In the genomic region with DNA sequence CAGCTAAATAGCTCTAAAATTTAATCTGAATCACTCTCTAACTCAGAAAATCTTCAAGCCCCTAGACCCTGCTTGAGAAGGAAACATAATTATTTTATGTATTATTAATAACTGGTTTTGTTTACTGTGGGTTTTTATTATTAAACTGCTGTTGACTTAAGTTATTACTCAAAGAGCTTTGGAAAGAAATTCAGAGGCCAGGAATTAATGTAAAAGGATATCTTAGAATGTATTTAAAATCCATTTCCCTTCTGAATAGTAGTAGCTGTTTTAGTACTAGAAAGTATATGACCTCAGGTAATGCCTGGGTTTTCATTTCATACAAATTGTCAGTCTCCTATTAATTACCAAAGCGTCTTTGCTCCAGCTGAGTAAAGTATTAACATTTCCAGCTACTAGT, we compare ENCODE assay signal across 22 cellular contexts.
"Had no signal": no experiment of that assay in that cellular context is flagged by ENCODE, and none has a peak within 500 bp of the region (broad histone marks: within the 10 kb centered on the region; RNA-seq: fewer than 3 reads in every experiment).

No MANE protein-coding gene starts in this region.

- H3K27me3 Mint-ChIP-seq: activated B cell treated with CpG ODN at 0.5 μM for 24 hours; activated CD4-positive, alpha-beta memory T cell treated with anti-CD3 and anti-CD28 coated beads, Interleukin-2, amount 10 ng/mL, durations not matched to agents 7 days and 5 days; activated CD8-positive, alpha-beta memory T cell treated with anti-CD3 and anti-CD28 coated beads, Interleukin-2, amount 10 ng/mL, durations not matched to agents 7 days and 5 days; activated naive CD8-positive, alpha-beta T cell treated with anti-CD3 and anti-CD28 coated beads for 36 hours; activated T-helper 17 cell treated with anti-CD3 and anti-CD28 coated beads, Interleukin-2, amount 50 U/mL, for 72 hours; natural killer cell treated with Interleukin-12 subunit alpha and Interleukin-12 subunit beta and Interleukin-15 and Interleukin-18, amount 100 ng/mL, for 72 hours had no signal

- H3K36me3 ChIP-seq: neutrophil had no signal

- H3K9me3 Mint-ChIP-seq: activated B cell treated with CpG ODN at 0.5 μM for 24 hours; activated CD4-positive, alpha-beta memory T cell treated with anti-CD3 and anti-CD28 coated beads, Interleukin-2, amount 10 ng/mL, durations not matched to agents 7 days and 5 days; activated naive CD8-positive, alpha-beta T cell treated with anti-CD3 and anti-CD28 coated beads for 36 hours; activated T-helper 17 cell treated with anti-CD3 and anti-CD28 coated beads, Interleukin-2, amount 50 U/mL, for 72 hours; endodermal cell; natural killer cell treated with Interleukin-12 subunit alpha and Interleukin-12 subunit beta and Interleukin-15 and Interleukin-18, amount 100 ng/mL, for 72 hours; T-helper 2 cell treated with Interferon-gamma antibody and Interleukin-4, amounts not matched to agents 5 μg/mL and 100 μg/mL, for 36 hours had no signal

- H3K4me3 Mint-ChIP-seq: activated B cell treated with CpG ODN at 0.5 μM for 24 hours; activated CD4-positive, alpha-beta memory T cell treated with anti-CD3 and anti-CD28 coated beads, Interleukin-2, amount 10 ng/mL, durations not matched to agents 7 days and 5 days; activated CD8-positive, alpha-beta memory T cell treated with anti-CD3 and anti-CD28 coated beads, Interleukin-2, amount 10 ng/mL, durations not matched to agents 7 days and 5 days; activated naive CD8-positive, alpha-beta T cell treated with anti-CD3 and anti-CD28 coated beads for 36 hours; activated T-helper 17 cell treated with anti-CD3 and anti-CD28 coated beads, Interleukin-2, amount 50 U/mL, for 72 hours; endodermal cell; natural killer cell treated with Interleukin-12 subunit alpha and Interleukin-12 subunit beta and Interleukin-15 and Interleukin-18, amount 100 ng/mL, for 72 hours; T-helper 2 cell treated with Interferon-gamma antibody and Interleukin-4, amounts not matched to agents 5 μg/mL and 100 μg/mL, for 36 hours had no signal

- H3K27ac ChIP-seq: body of pancreas, epithelial cell of prostate, lower lobe of right lung, neutrophil, upper lobe of left lung had no signal

- H3K4me3 ChIP-seq: body of pancreas, lower lobe of right lung, stomach, upper lobe of left lung had no signal

- H3K9me3 ChIP-seq: body of pancreas, lower lobe of right lung, neutrophil, stomach, upper lobe of left lung had no signal

- H3K27ac Mint-ChIP-seq: activated B cell treated with CpG ODN at 0.5 μM for 24 hours; activated CD4-positive, alpha-beta memory T cell treated with anti-CD3 and anti-CD28 coated beads, Interleukin-2, amount 10 ng/mL, durations not matched to agents 7 days and 5 days; activated CD8-positive, alpha-beta memory T cell treated with anti-CD3 and anti-CD28 coated beads, Interleukin-2, amount 10 ng/mL, durations not matched to agents 7 days and 5 days; endodermal cell; T-helper 2 cell treated with Interferon-gamma antibody and Interleukin-4, amounts not matched to agents 5 μg/mL and 100 μg/mL, for 36 hours had no signal

- ATAC-seq: activated CD8-positive, alpha-beta memory T cell treated with anti-CD3 and anti-CD28 coated beads, Interleukin-2, amount 10 ng/mL, durations not matched to agents 7 days and 5 days; activated T-helper 17 cell treated with anti-CD3 and anti-CD28 coated beads, Interleukin-2, amount 50 U/mL, for 72 hours; body of pancreas; lower lobe of right lung; natural killer cell treated with Interleukin-12 subunit alpha and Interleukin-12 subunit beta and Interleukin-15 and Interleukin-18, amount 100 ng/mL, for 72 hours had no signal

- H3K27me3 ChIP-seq: body of pancreas, neutrophil, stomach, upper lobe of left lung had no signal

- DNase-seq: activated B cell treated with CpG ODN at 0.5 μM for 24 hours; activated CD4-positive, alpha-beta memory T cell treated with anti-CD3 and anti-CD28 coated beads, Interleukin-2, amount 10 ng/mL, durations not matched to agents 7 days and 5 days; activated CD4-positive, alpha-beta T cell treated with anti-CD3 and anti-CD28 coated beads for 4 hours; activated CD8-positive, alpha-beta memory T cell treated with anti-CD3 and anti-CD28 coated beads, Interleukin-2, amount 10 ng/mL, durations not matched to agents 7 days and 5 days; activated naive CD4-positive, alpha-beta T cell; activated naive CD8-positive, alpha-beta T cell treated with anti-CD3 and anti-CD28 coated beads for 36 hours; amniotic stem cell; body of pancreas; central memory CD4-positive, alpha-beta T cell; endodermal cell; foreskin melanocyte; lower lobe of right lung; retina; small intestine; stimulated activated CD4-positive, alpha-beta T cell treated with anti-CD3 and anti-CD28 coated beads, Interleukin-4, amount 100 ng/mL, for 1 hour; stomach; upper lobe of left lung had no signal
